In genomic region chr5:1293416-1293996, GRCh38 we compare ENCODE assay signal across 14 cellular contexts. TPM values are rescaled to one million over a fixed set of nuclear protein-coding genes. Genes with fewer than 3 reads are reported as not detected.
DNase-seq lines count a peak whose midpoint lies in the region; ATAC-seq and TF ChIP-seq lines count a peak whose summit lies in the region.
"Had no signal": no experiment of that assay in that cellular context is flagged by ENCODE, and none has a peak within 500 bp of the region (broad histone marks: within the 10 kb centered on the region; RNA-seq: fewer than 3 reads in every experiment).

No MANE protein-coding gene starts in this region.

- H4K20me1 ChIP-seq in SK-N-SH (ENCODE audit: insufficient read depth), result no peaks in the 10 kb centered on the region

- peak; percentile 54 for DNase-seq in activated CD8-positive, alpha-beta memory T cell treated with anti-CD3 and anti-CD28 coated beads for 24 hours
- DNase-seq in activated CD8-positive, alpha-beta memory T cell treated with anti-CD3 and anti-CD28 coated beads, Interleukin-2, amount 50 U/mL, for 4 hours, result no peak
- peak in 1 of 34 experiments; percentile 22 for DNase-seq in T-cell
- DNase-seq in endodermal cell, result peak; percentile 48
- no peak for DNase-seq in stimulated activated effector memory CD8-positive, alpha-beta T cell treated with anti-CD3 and anti-CD28 coated beads, Interleukin-12 subunit alpha, Interleukin-12 subunit beta, amount 100 ng/mL, for 72 hours (ENCODE audit: low spot score in 2 of 2)
- DNase-seq in SK-N-SH, result no peak
- DNase-seq: GOT3; NCI-H1105; NCI-H446; stimulated activated CD4-positive, alpha-beta T cell treated with anti-CD3 and anti-CD28 coated beads, Interleukin-2, amount 100 ng/mL, for 48 hours; stimulated activated naive CD4-positive, alpha-beta T cell treated with Interleukin-2 at 50 U/mL for 16 hours had no signal

- H3K36me3 Mint-ChIP-seq in T-cell (no peaks in the 10 kb centered on the region), endodermal cell (ENCODE audit: low read depth) (no peaks in the 10 kb centered on the region)
- H3K36me3 Mint-ChIP-seq in stimulated activated effector memory CD8-positive, alpha-beta T cell treated with anti-CD3 and anti-CD28 coated beads, Interleukin-12 subunit alpha, Interleukin-12 subunit beta, amount 100 ng/mL, for 72 hours, result no peaks in the 10 kb centered on the region

- no peaks in the 10 kb centered on the region for H3K9me2 ChIP-seq in SK-N-SH

- H3K4me1 Mint-ChIP-seq in T-cell, result peaks cover 6 to 11% (median 6%) of the 10 kb centered on the region in 3 donors
- H3K4me1 Mint-ChIP-seq in endodermal cell, result peaks cover 1% of the 10 kb centered on the region
- peaks cover 3% of the 10 kb centered on the region for H3K4me1 Mint-ChIP-seq in stimulated activated effector memory CD8-positive, alpha-beta T cell treated with anti-CD3 and anti-CD28 coated beads, Interleukin-12 subunit alpha, Interleukin-12 subunit beta, amount 100 ng/mL, for 72 hours

- H3K4me3 Mint-ChIP-seq in T-cell, result peak overlapping the region in 2 of 3 donors; percentile 49 to 51
- no peak overlapping the region for H3K4me3 Mint-ChIP-seq in endodermal cell
- peak overlapping the region; percentile 37 for H3K4me3 Mint-ChIP-seq in stimulated activated effector memory CD8-positive, alpha-beta T cell treated with anti-CD3 and anti-CD28 coated beads, Interleukin-12 subunit alpha, Interleukin-12 subunit beta, amount 100 ng/mL, for 72 hours
- H3K4me3 Mint-ChIP-seq: dendritic cell treated with granulocyte-macrophage colony-stimulating factor and Interleukin-4, amounts not matched to agents 40 ng/mL and 50 ng/mL, for 4 days had no signal

- H3K9me3 Mint-ChIP-seq in T-cell (no peaks in the 10 kb centered on the region), endodermal cell (no peaks in the 10 kb centered on the region)
- H3K9me3 Mint-ChIP-seq in stimulated activated effector memory CD8-positive, alpha-beta T cell treated with anti-CD3 and anti-CD28 coated beads, Interleukin-12 subunit alpha, Interleukin-12 subunit beta, amount 100 ng/mL, for 72 hours, result no peaks in the 10 kb centered on the region

- ATAC-seq in T-cell (replicated peaks in 1 of 4), result no peak
- no peak for ATAC-seq in stimulated activated effector memory CD8-positive, alpha-beta T cell treated with anti-CD3 and anti-CD28 coated beads, Interleukin-12 subunit alpha, Interleukin-12 subunit beta, amount 100 ng/mL, for 72 hours
- no peak for ATAC-seq in HG03025 (IDR thresholded peaks at IDR 0.05; ENCODE audit: low FRiP score, unreplicated experiment)
- ATAC-seq in HG02884 (IDR thresholded peaks at IDR 0.05; ENCODE audit: unreplicated experiment), result no peak

- H2AFZ ChIP-seq in SK-N-SH (ENCODE audit: low read depth), result no peak overlapping the region

- H3K27ac Mint-ChIP-seq in T-cell (no peak overlapping the region), endodermal cell (no peak overlapping the region)
- H3K27ac Mint-ChIP-seq in stimulated activated effector memory CD8-positive, alpha-beta T cell treated with anti-CD3 and anti-CD28 coated beads, Interleukin-12 subunit alpha, Interleukin-12 subunit beta, amount 100 ng/mL, for 72 hours, result no peak overlapping the region
- H3K27ac Mint-ChIP-seq: dendritic cell treated with granulocyte-macrophage colony-stimulating factor and Interleukin-4, amounts not matched to agents 40 ng/mL and 50 ng/mL, for 4 days had no signal

- no peak for TF ChIP-seq RAD21 in SK-N-SH (IDR thresholded peaks at IDR 0.05; ENCODE audit: low read length)

- H3K4me3 ChIP-seq in endodermal cell (ENCODE audit: low read length) (no peak overlapping the region), SK-N-SH (ENCODE audit: low read depth in 2 of 2, low read length in 1 of 2) (no peak overlapping the region)

- no peaks in the 10 kb centered on the region for H3F3A ChIP-seq in SK-N-SH (replicated peaks; ENCODE audit: insufficient read depth)

- peaks cover 11% of the 10 kb centered on the region for H3K27me3 ChIP-seq in endodermal cell (ENCODE audit: control insufficient read depth, insufficient read depth, low read length, poor library complexity, severe bottlenecking)
- peaks cover 25% of the 10 kb centered on the region for H3K27me3 ChIP-seq in SK-N-SH (ENCODE audit: insufficient read depth)

- H3K4me2 ChIP-seq in SK-N-SH, result no peak overlapping the region

- CTCF ChIA-PET in T-cell (lab: Charles Lee), result no interaction called here
- CTCF ChIA-PET in SK-N-SH (lab: Yijun Ruan, JAX), result no interaction called here

- H3K4me1 ChIP-seq in endodermal cell (ENCODE audit: control insufficient read depth, insufficient read depth, low read length), result no peaks in the 10 kb centered on the region
- H3K4me1 ChIP-seq in SK-N-SH (ENCODE audit: control insufficient read depth in 1 of 2, insufficient read depth in 2 of 2, low read depth in 1 of 2, low read length in 1 of 2), result peaks cover 0 to 4% of the 10 kb centered on the region in 2 experiments; a peak in 1 of 4 replicates

- H3K9ac ChIP-seq in endodermal cell (ENCODE audit: extremely low read depth, low read length, poor library complexity, severe bottlenecking), result no peak overlapping the region
- H3K9ac ChIP-seq in SK-N-SH, result no peak overlapping the region

- no peaks in the 10 kb centered on the region for H3K9me3 ChIP-seq in endodermal cell (ENCODE audit: control insufficient read depth, low read length)
- H3K9me3 ChIP-seq in SK-N-SH, result no peaks in the 10 kb centered on the region

- H3K27me3 Mint-ChIP-seq in T-cell, result no peaks in the 10 kb centered on the region
- H3K27me3 Mint-ChIP-seq in endodermal cell (ENCODE audit: insufficient read depth), result peaks cover 24% of the 10 kb centered on the region

- no peaks in the 10 kb centered on the region for H3K79me2 ChIP-seq in SK-N-SH (ENCODE audit: insufficient read depth)

- H3K27ac ChIP-seq in endodermal cell (ENCODE audit: low read depth, low read length) (no peak overlapping the region), SK-N-SH (ENCODE audit: low read depth in 2 of 2, low read length in 1 of 2) (no peak overlapping the region)

- no peak for TF ChIP-seq EP300 in SK-N-SH (IDR thresholded peaks at IDR 0.05; ENCODE audit: borderline replicate concordance in 1 of 2, low read depth in 1 of 2, low read length in 1 of 2)

- POLR2A ChIA-PET in T-cell (lab: Charles Lee) (no interaction called here), SK-N-SH (lab: Yijun Ruan, JAX) (no interaction called here)

- H3K36me3 ChIP-seq in endodermal cell (ENCODE audit: control insufficient read depth, insufficient read depth, low read length) (no peaks in the 10 kb centered on the region), SK-N-SH (replicated peaks in 1 of 2; ENCODE audit: control insufficient read depth in 1 of 2, insufficient read depth in 2 of 2, low read length in 1 of 2) (no peaks in the 10 kb centered on the region)

- 93 to 94% methylated on average over 35 to 42 of the region's 42 CpGs for WGBS in endodermal cell (ENCODE audit: insufficient coverage in 1 of 2, insufficient read length in 1 of 2), 2 experiments
- WGBS in SK-N-SH (ENCODE audit: low lambda C conversion rate), result 74% methylated on average over 25 of the region's 42 CpGs

- TF ChIP-seq CTCF in endodermal cell (conservative IDR thresholded peaks at IDR 0.05) (no peak), SK-N-SH (IDR thresholded peaks at IDR 0.05) (no peak)

TF ChIP-seq in SK-N-SH, 30 proteins besides CTCF, POLR2A, EP300 and RAD21:
- TF ChIP-seq YY1 (IDR thresholded peaks at IDR 0.05; ENCODE audit: low read depth), result no peak
- TF ChIP-seq FOXJ3 (CRISPR knock-in tag; IDR thresholded peaks at IDR 0.05), result no peak
- no peak for TF ChIP-seq RCOR1 (IDR thresholded peaks at IDR 0.05; ENCODE audit: low read length)
- TF ChIP-seq MXI1 (IDR thresholded peaks at IDR 0.05; ENCODE audit: low read depth, low read length), result no peak
- TF ChIP-seq IRF3 (IDR thresholded peaks at IDR 0.05; ENCODE audit: low read depth, low read length), result no peak
- TF ChIP-seq USF1 (IDR thresholded peaks at IDR 0.05; ENCODE audit: borderline replicate concordance, low read depth), result no peak
- no peak for TF ChIP-seq NFIC (IDR thresholded peaks at IDR 0.05; ENCODE audit: borderline replicate concordance)
- no peak for TF ChIP-seq FOSL2 (IDR thresholded peaks at IDR 0.05; ENCODE audit: borderline replicate concordance, low read depth)
- TF ChIP-seq POLR2AphosphoS5 (IDR thresholded peaks at IDR 0.05; ENCODE audit: low read depth, low read length), result no peak

RNA-seq across cellular contexts. Expression of gene TERT, which starts 1.4 kb away (rescaled TPM):
- total RNA-seq in T-cell, result under 1 TPM; 0.09 to 0.70 (median 0.28) TPM
- 1 to 10 TPM; 7.1 to 9.8 TPM for total RNA-seq in endodermal cell
- 3.0 TPM for polyA plus RNA-seq in endodermal cell (2013, experiment 1 of 2)
- 2.3 TPM for polyA plus RNA-seq in endodermal cell (2013, experiment 2 of 2)
- 1.8 and 2.4 TPM in 2 replicates for polyA plus RNA-seq in SK-N-SH (2012; rRNA removed)
- polyA plus RNA-seq in SK-N-SH (2012; cell fraction: cytosol; rRNA removed), result 0.37 and 0.90 TPM in 2 replicates
- 11.8 and 18.1 TPM in 2 replicates for polyA plus RNA-seq in SK-N-SH (2012; cell fraction: nucleus; rRNA removed)

RNA-seq across cellular contexts. Expression of gene CLPTM1L, which starts 51.4 kb away (rescaled TPM):
- 10 to 100 TPM; 70.9 to 91.0 (median 82.1) TPM for total RNA-seq in T-cell
- 10 to 100 TPM; 68.0 to 89.4 TPM for total RNA-seq in endodermal cell
- 90.0 TPM for polyA plus RNA-seq in endodermal cell (2013, experiment 1 of 2)
- polyA plus RNA-seq in endodermal cell (2013, experiment 2 of 2), result 75.7 TPM
- polyA plus RNA-seq in SK-N-SH (2012; rRNA removed), result 202 TPM in 2 replicates
- 166 and 192 TPM in 2 replicates for polyA plus RNA-seq in SK-N-SH (2012; cell fraction: cytosol; rRNA removed)
- polyA plus RNA-seq in SK-N-SH (2012; cell fraction: nucleus; rRNA removed), result 210 and 234 TPM in 2 replicates

Comparison
In these comparisons a context has a peak if more than half of its experiments do, and no peak if none do; other contexts are left out.
1. DNase-seq: peak in activated CD8-positive, alpha-beta memory T cell treated with anti-CD3 and anti-CD28 coated beads for 24 hours (single experiment) and endodermal cell (single experiment); none in activated CD8-positive, alpha-beta memory T cell treated with anti-CD3 and anti-CD28 coated beads, Interleukin-2, amount 50 U/mL, for 4 hours (single experiment), stimulated activated effector memory CD8-positive, alpha-beta T cell treated with anti-CD3 and anti-CD28 coated beads, Interleukin-12 subunit alpha, Interleukin-12 subunit beta, amount 100 ng/mL, for 72 hours (0 of 2) and SK-N-SH (single experiment).
2. RNA of gene TERT, which starts 1.4 kb away (total RNA-seq): 7.1 to 9.8 TPM in endodermal cell; 0.09 to 0.70 TPM in T-cell; every median in the first group is over 4 times any median in the second.